28 cellular contexts compared by ENCODE assay signal in the genomic region with DNA sequence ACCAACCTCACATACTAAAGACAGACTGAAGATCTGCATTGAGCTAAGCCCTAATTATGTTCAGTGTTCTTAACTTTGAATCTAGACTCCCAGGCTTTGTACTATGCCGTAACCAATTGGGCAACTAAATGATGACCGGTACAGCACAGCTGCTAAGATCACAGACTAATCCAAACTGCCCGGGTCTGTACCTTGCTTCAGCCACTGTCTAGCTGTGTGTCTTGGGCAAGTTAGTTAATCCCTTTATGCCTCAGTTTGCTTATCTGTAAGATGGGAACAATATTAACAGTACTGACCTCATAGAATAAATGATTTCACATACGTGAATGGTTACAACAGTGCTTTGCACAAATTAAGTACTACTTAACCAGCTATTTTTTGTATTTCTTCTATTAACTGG.
"Had no signal": no experiment of that assay in that cellular context is flagged by ENCODE, and none has a peak within 500 bp of the region (broad histone marks: within the 10 kb centered on the region; RNA-seq: fewer than 3 reads in every experiment).

No MANE protein-coding gene starts in this region.

- H3K9me3 Mint-ChIP-seq: activated CD4-positive, alpha-beta T cell treated with anti-CD3 and anti-CD28 coated beads, Interleukin-2, amount 10 ng/mL, durations not matched to agents 7 days and 5 days; activated naive CD4-positive, alpha-beta T cell treated with anti-CD3 and anti-CD28 coated beads, Interleukin-2, amount 50 U/mL, for 24 hours; activated T-cell treated with anti-CD3 and anti-CD28 coated beads, Interleukin-2, amount 50 U/mL, for 24 hours; activated T-helper 2 cell treated with anti-CD3 and anti-CD28 coated beads, Interferon-gamma antibody, Interleukin-2, Interleukin-4, amounts not matched to agents 10 μg/mL and 5 μg/mL and 100 μg/mL, durations not matched to agents 14 hours and 24 hours and 36 hours had no signal

- H3K27ac Mint-ChIP-seq: activated CD4-positive, alpha-beta T cell treated with anti-CD3 and anti-CD28 coated beads, Interleukin-2, amount 10 ng/mL, durations not matched to agents 7 days and 5 days; activated CD8-positive, alpha-beta T cell treated with anti-CD3 and anti-CD28 coated beads, Interleukin-2, amount 10 ng/mL, durations not matched to agents 7 days and 5 days; activated naive CD4-positive, alpha-beta T cell treated with anti-CD3 and anti-CD28 coated beads, Interleukin-2, amount 50 U/mL, for 24 hours; activated naive CD8-positive, alpha-beta T cell treated with anti-CD3 and anti-CD28 coated beads, Interleukin-2, amount 10 ng/mL, durations not matched to agents 7 days and 5 days; activated T-cell treated with anti-CD3 and anti-CD28 coated beads, Interleukin-2, amount 50 U/mL, for 24 hours; activated T-helper 2 cell treated with anti-CD3 and anti-CD28 coated beads, Interferon-gamma antibody, Interleukin-2, Interleukin-4, amounts not matched to agents 10 μg/mL and 5 μg/mL and 100 μg/mL, durations not matched to agents 14 hours and 24 hours and 36 hours had no signal

- H3K9me3 ChIP-seq: ascending aorta, breast epithelium had no signal

- H3K36me3 Mint-ChIP-seq: activated naive CD4-positive, alpha-beta T cell treated with anti-CD3 and anti-CD28 coated beads, Interleukin-2, amount 50 U/mL, for 24 hours had no signal

- H3K27me3 ChIP-seq: ascending aorta, breast epithelium had no signal

- H3K36me3 ChIP-seq: ascending aorta, breast epithelium had no signal

- DNase-seq: activated CD4-positive, alpha-beta T cell treated with anti-CD3 and anti-CD28 coated beads, Interleukin-2, amount 10 ng/mL, durations not matched to agents 7 days and 5 days; activated CD4-positive, alpha-beta T cell treated with anti-CD3 and anti-CD28 coated beads, Interleukin-2, amount 50 U/mL, for 48 hours; activated CD8-positive, alpha-beta T cell treated with anti-CD3 and anti-CD28 coated beads, Interleukin-2, amount 10 ng/mL, durations not matched to agents 7 days and 5 days; activated gamma-delta T cell; activated naive CD4-positive, alpha-beta T cell treated with Interleukin-2 at 50 U/mL for 16 hours; activated naive CD8-positive, alpha-beta T cell treated with anti-CD3 and anti-CD28 coated beads, Interleukin-2, amount 10 ng/mL, durations not matched to agents 7 days and 5 days; activated T-cell treated with anti-CD3 and anti-CD28 coated beads, Interleukin-2, amount 50 U/mL, for 24 hours; amygdala; NCI-H1105; NCI-H1436; NCI-H1694; NCI-H1930; NCI-H2081 treated with DMSO at 0.1 percent for 48 hours; NCI-H226; NCI-H446 treated with DMSO at 0.1 percent for 48 hours; NCI-H524; NCI-H69; OCI-M1; SHP77; SW 1271; T-helper 1 cell; T-helper 2 cell; T-helper 9 cell had no signal

- H3K4me1 ChIP-seq: breast epithelium had no signal

- ATAC-seq: activated CD8-positive, alpha-beta T cell treated with anti-CD3 and anti-CD28 coated beads, Interleukin-2, amount 10 ng/mL, durations not matched to agents 7 days and 5 days; SK-N-SH treated with all-trans-retinoic acid at 6 μM for 48 hours had no signal

- H3K27ac ChIP-seq: ascending aorta, breast epithelium had no signal

- H3K4me3 Mint-ChIP-seq: activated CD4-positive, alpha-beta T cell treated with anti-CD3 and anti-CD28 coated beads, Interleukin-2, amount 10 ng/mL, durations not matched to agents 7 days and 5 days; activated CD8-positive, alpha-beta T cell treated with anti-CD3 and anti-CD28 coated beads, Interleukin-2, amount 10 ng/mL, durations not matched to agents 7 days and 5 days; activated naive CD4-positive, alpha-beta T cell treated with anti-CD3 and anti-CD28 coated beads, Interleukin-2, amount 50 U/mL, for 24 hours; activated naive CD8-positive, alpha-beta T cell treated with anti-CD3 and anti-CD28 coated beads, Interleukin-2, amount 10 ng/mL, durations not matched to agents 7 days and 5 days; activated T-cell treated with anti-CD3 and anti-CD28 coated beads, Interleukin-2, amount 50 U/mL, for 24 hours had no signal

- H3K4me3 ChIP-seq: ascending aorta, breast epithelium had no signal
